In the genomic region with DNA sequence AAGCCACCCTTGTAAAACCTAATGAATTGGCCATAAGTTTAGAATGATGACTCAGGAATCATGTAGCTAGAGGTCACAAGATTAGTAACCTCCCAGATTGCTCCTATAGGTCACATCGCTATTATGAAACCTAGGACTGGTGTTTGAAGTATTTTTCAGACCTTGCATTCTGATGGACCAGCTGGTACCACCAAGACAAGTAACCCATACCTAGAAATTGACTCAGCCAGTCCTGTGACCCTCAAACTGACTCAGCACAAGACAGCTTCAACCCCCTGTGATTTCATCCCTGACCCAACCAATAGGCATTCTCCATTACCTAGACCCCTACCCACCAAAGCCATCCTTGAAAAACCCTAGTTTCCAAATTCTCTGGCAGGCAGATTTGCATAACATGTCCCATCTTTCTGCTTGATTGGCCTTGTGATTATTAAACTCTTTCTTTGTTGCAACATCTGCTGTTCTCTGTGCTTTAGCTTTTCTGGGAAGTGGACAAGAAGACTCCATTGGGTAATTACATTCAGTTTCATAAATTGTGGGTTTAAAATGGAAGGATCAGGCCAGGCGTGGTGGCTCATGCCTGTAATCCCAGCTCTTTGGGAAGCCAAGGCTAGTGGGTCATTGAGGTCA, we compare ENCODE assay signal across 1 cellular context.
TF ChIP-seq lines count a peak whose summit lies in the region.

No MANE protein-coding gene starts in this region.

TF ChIP-seq in IMR-90, 13 proteins besides CTCF, POLR2A, EP300 and RAD21 (continued from another document):
- TF ChIP-seq ELK1 (IDR thresholded peaks at IDR 0.05; ENCODE audit: borderline replicate concordance, low read depth, low read length) (no peak), CEBPB (IDR thresholded peaks at IDR 0.05; ENCODE audit: low read depth, low read length) (no peak), CHD1 (IDR thresholded peaks at IDR 0.05; ENCODE audit: low read depth, low read length) (no peak), MAFK (IDR thresholded peaks at IDR 0.05; ENCODE audit: low read depth, low read length) (no peak), RFX5 (IDR thresholded peaks at IDR 0.05; ENCODE audit: low read depth, low read length) (no peak), SMC3 (IDR thresholded peaks at IDR 0.05; ENCODE audit: low read depth, low read length) (no peak), FOS (IDR thresholded peaks at IDR 0.05; ENCODE audit: low read depth, low read length) (no peak)
TF ChIP-seq in IMR-90: peak in this region for 0.
